8 cellular contexts compared by ENCODE assay signal in genomic region chr22:46149493-46149997, GRCh38. TPM values are rescaled to one million over a fixed set of nuclear protein-coding genes. Genes with fewer than 3 reads are reported as not detected.
DNase-seq lines count a peak whose midpoint lies in the region; ATAC-seq and TF ChIP-seq lines count a peak whose summit lies in the region.

No MANE protein-coding gene starts in this region.

- H3K27me3 Mint-ChIP-seq in activated T-helper 1 cell treated with anti-CD3 and anti-CD28 coated beads, Interleukin-12 subunit alpha, Interleukin-12 subunit beta, Interleukin-2, Interleukin-4 antibody, amounts not matched to agents 30 ng/mL and 10 ng/mL and 1 ng/mL, durations not matched to agents 14 hours and 24 hours and 36 hours (ENCODE audit: insufficient read depth) = peaks cover 21% of the 10 kb centered on the region
- no peaks in the 10 kb centered on the region for H3K27me3 Mint-ChIP-seq in natural killer cell treated with Interleukin-12 subunit alpha and Interleukin-12 subunit beta and Interleukin-15 and Interleukin-18, amount 100 ng/mL, for 72 hours
- H3K27me3 Mint-ChIP-seq in type B pancreatic cell = peaks cover 38% of the 10 kb centered on the region

- peak; percentile 67 for DNase-seq in NCI-H2171 treated with DMSO at 0.1 percent for 48 hours (lab: John Stamatoyannopoulos, UW)
- DNase-seq in activated T-helper 1 cell treated with anti-CD3 and anti-CD28 coated beads, Interleukin-12 subunit alpha, Interleukin-12 subunit beta, Interleukin-2, Interleukin-4 antibody, amounts not matched to agents 30 ng/mL and 10 ng/mL and 1 ng/mL, durations not matched to agents 14 hours and 24 hours and 36 hours (ENCODE audit: low spot score) = peak; percentile 14
- peak; percentile 30 for DNase-seq in fibroblast of villous mesenchyme (ENCODE audit: low read depth)
- DNase-seq in natural killer cell treated with Interleukin-12 subunit alpha and Interleukin-12 subunit beta and Interleukin-15 and Interleukin-18, amount 100 ng/mL, for 72 hours (ENCODE audit: low spot score) = no peak
- no peak for DNase-seq in type B pancreatic cell (ENCODE audit: extremely low spot score, unreplicated experiment)
- DNase-seq in GM20000 (ENCODE audit: low spot score) = no peak

- H3K4me3 Mint-ChIP-seq in activated T-helper 1 cell treated with anti-CD3 and anti-CD28 coated beads, Interleukin-12 subunit alpha, Interleukin-12 subunit beta, Interleukin-2, Interleukin-4 antibody, amounts not matched to agents 30 ng/mL and 10 ng/mL and 1 ng/mL, durations not matched to agents 14 hours and 24 hours and 36 hours = peak overlapping the region; percentile 75
- H3K4me3 Mint-ChIP-seq in natural killer cell treated with Interleukin-12 subunit alpha and Interleukin-12 subunit beta and Interleukin-15 and Interleukin-18, amount 100 ng/mL, for 72 hours = peak overlapping the region; percentile 76
- peak overlapping the region; percentile 87 for H3K4me3 Mint-ChIP-seq in type B pancreatic cell

- H3K4me3 ChIP-seq in GM12875 (ENCODE audit: low read depth, low read length) = peak overlapping the region; percentile 92
- H3K4me3 ChIP-seq in fibroblast of villous mesenchyme (ENCODE audit: low read depth, low read length) = peak overlapping the region; percentile 78

- H3K27ac Mint-ChIP-seq in activated T-helper 1 cell treated with anti-CD3 and anti-CD28 coated beads, Interleukin-12 subunit alpha, Interleukin-12 subunit beta, Interleukin-2, Interleukin-4 antibody, amounts not matched to agents 30 ng/mL and 10 ng/mL and 1 ng/mL, durations not matched to agents 14 hours and 24 hours and 36 hours = peak overlapping the region; percentile 49
- H3K27ac Mint-ChIP-seq in natural killer cell treated with Interleukin-12 subunit alpha and Interleukin-12 subunit beta and Interleukin-15 and Interleukin-18, amount 100 ng/mL, for 72 hours = peak overlapping the region; percentile 23 to 41
- H3K27ac Mint-ChIP-seq in type B pancreatic cell = peak overlapping the region; percentile 62

- H3K9me3 Mint-ChIP-seq in activated T-helper 1 cell treated with anti-CD3 and anti-CD28 coated beads, Interleukin-12 subunit alpha, Interleukin-12 subunit beta, Interleukin-2, Interleukin-4 antibody, amounts not matched to agents 30 ng/mL and 10 ng/mL and 1 ng/mL, durations not matched to agents 14 hours and 24 hours and 36 hours = no peaks in the 10 kb centered on the region
- H3K9me3 Mint-ChIP-seq in natural killer cell treated with Interleukin-12 subunit alpha and Interleukin-12 subunit beta and Interleukin-15 and Interleukin-18, amount 100 ng/mL, for 72 hours = no peaks in the 10 kb centered on the region
- H3K9me3 Mint-ChIP-seq in type B pancreatic cell = no peaks in the 10 kb centered on the region

- peaks cover 5% of the 10 kb centered on the region for H3K36me3 Mint-ChIP-seq in activated T-helper 1 cell treated with anti-CD3 and anti-CD28 coated beads, Interleukin-12 subunit alpha, Interleukin-12 subunit beta, Interleukin-2, Interleukin-4 antibody, amounts not matched to agents 30 ng/mL and 10 ng/mL and 1 ng/mL, durations not matched to agents 14 hours and 24 hours and 36 hours (ENCODE audit: low read depth)
- H3K36me3 Mint-ChIP-seq in natural killer cell treated with Interleukin-12 subunit alpha and Interleukin-12 subunit beta and Interleukin-15 and Interleukin-18, amount 100 ng/mL, for 72 hours = no peaks in the 10 kb centered on the region
- H3K36me3 Mint-ChIP-seq in type B pancreatic cell = peaks cover 4% of the 10 kb centered on the region

- ATAC-seq in natural killer cell treated with Interleukin-12 subunit alpha and Interleukin-12 subunit beta and Interleukin-15 and Interleukin-18, amount 100 ng/mL, for 72 hours = peak in 1 of 2 donors; percentile 0
- no peak for ATAC-seq in HG03565 (IDR thresholded peaks at IDR 0.05; ENCODE audit: unreplicated experiment)

- H3K4me1 Mint-ChIP-seq in activated T-helper 1 cell treated with anti-CD3 and anti-CD28 coated beads, Interleukin-12 subunit alpha, Interleukin-12 subunit beta, Interleukin-2, Interleukin-4 antibody, amounts not matched to agents 30 ng/mL and 10 ng/mL and 1 ng/mL, durations not matched to agents 14 hours and 24 hours and 36 hours (ENCODE audit: low read depth) = peaks cover 18% of the 10 kb centered on the region
- H3K4me1 Mint-ChIP-seq in natural killer cell treated with Interleukin-12 subunit alpha and Interleukin-12 subunit beta and Interleukin-15 and Interleukin-18, amount 100 ng/mL, for 72 hours (ENCODE audit: low read depth in 2 of 2) = peaks cover 7 to 18% of the 10 kb centered on the region in 2 donors
- peaks cover 6% of the 10 kb centered on the region for H3K4me1 Mint-ChIP-seq in type B pancreatic cell (ENCODE audit: unreplicated experiment)

- TF ChIP-seq CTCF in GM12875 (IDR thresholded peaks at IDR 0.05; ENCODE audit: borderline replicate concordance, insufficient read depth, low read depth, low read length) (no peak), fibroblast of villous mesenchyme (IDR thresholded peaks at IDR 0.05; ENCODE audit: insufficient read depth, low read depth, low read length) (no peak), type B pancreatic cell (conservative IDR thresholded peaks at IDR 0.05) (no peak), GM20000 (IDR thresholded peaks at IDR 0.05; ENCODE audit: extremely low read depth, missing control alignments) (no peak)

- intact Hi-C loops in activated T-helper 1 cell treated with anti-CD3 and anti-CD28 coated beads, Interleukin-12 subunit alpha, Interleukin-12 subunit beta, Interleukin-2, Interleukin-4 antibody, amounts not matched to agents 30 ng/mL and 10 ng/mL and 1 ng/mL, durations not matched to agents 14 hours and 24 hours and 36 hours (cut with micrococcal nuclease) = loop anchor here (1.0 kb wide), 1 partner anchor 147 kb away; the partner anchor contains the start of gene GTSE1

RNA-seq across cellular contexts. Expression of gene PPARA, which starts 0.8 kb away (rescaled TPM):
- total RNA-seq in activated T-helper 1 cell treated with anti-CD3 and anti-CD28 coated beads, Interleukin-12 subunit alpha, Interleukin-12 subunit beta, Interleukin-2, Interleukin-4 antibody, amounts not matched to agents 30 ng/mL and 10 ng/mL and 1 ng/mL, durations not matched to agents 14 hours and 24 hours and 36 hours = 11.6 and 14.3 TPM in 2 replicates
- total RNA-seq in fibroblast of villous mesenchyme = 14.2 and 15.5 TPM in 2 replicates
- total RNA-seq in natural killer cell treated with Interleukin-12 subunit alpha and Interleukin-12 subunit beta and Interleukin-15 and Interleukin-18, amount 100 ng/mL, for 72 hours = 10 to 100 TPM; 31.7 to 36.1 TPM
- 22.7 and 22.9 TPM in 2 replicates for total RNA-seq in type B pancreatic cell (ENCODE audit: low replicate concordance)

Comparison
In these comparisons a context has a peak if more than half of its experiments do, and no peak if none do; other contexts are left out.
1. DNase-seq: peak in NCI-H2171 treated with DMSO at 0.1 percent for 48 hours (single experiment), activated T-helper 1 cell treated with anti-CD3 and anti-CD28 coated beads, Interleukin-12 subunit alpha, Interleukin-12 subunit beta, Interleukin-2, Interleukin-4 antibody, amounts not matched to agents 30 ng/mL and 10 ng/mL and 1 ng/mL, durations not matched to agents 14 hours and 24 hours and 36 hours (single experiment) and fibroblast of villous mesenchyme (single experiment); none in natural killer cell treated with Interleukin-12 subunit alpha and Interleukin-12 subunit beta and Interleukin-15 and Interleukin-18, amount 100 ng/mL, for 72 hours (single experiment), type B pancreatic cell (single experiment) and GM20000 (single experiment).
2. Peak in every context shown above with its lines, with median percentiles within 50 percentile points of each other: H3K27ac Mint-ChIP-seq and H3K4me3 Mint-ChIP-seq.